21 cellular contexts compared by ENCODE assay signal in genomic region chr3:186683996-186684395, GRCh38. TPM values are rescaled to one million over a fixed set of nuclear protein-coding genes. Genes with fewer than 3 reads are reported as not detected.
A peak's percentile ranks its signal among the peaks of the same experiment; 100 is the strongest.
DNase-seq lines count a peak whose midpoint lies in the region; ATAC-seq and TF ChIP-seq lines count a peak whose summit lies in the region.
"Had no signal": no experiment of that assay in that cellular context is flagged by ENCODE, and none has a peak within 500 bp of the region (broad histone marks: within the 10 kb centered on the region; RNA-seq: fewer than 3 reads in every experiment).

No MANE protein-coding gene starts in this region.

- H2AK5ac ChIP-seq in mesendoderm (ENCODE audit: low read length): no peak overlapping the region

- H4K5ac ChIP-seq in mesendoderm (ENCODE audit: low read length): no peak overlapping the region

- no peak overlapping the region for H3K23ac ChIP-seq in mesendoderm (ENCODE audit: low read length)

- H3K4me3 ChIP-seq in GM23338: no peak overlapping the region
- no peak overlapping the region for H3K4me3 ChIP-seq in mesendoderm (ENCODE audit: low read length)
- H3K4me3 ChIP-seq in H7 (ENCODE audit: insufficient read depth, low read depth, low read length): no peak overlapping the region
- H3K4me3 ChIP-seq in left ventricle myocardium inferior: no peak overlapping the region
- H3K4me3 ChIP-seq: A549; BLaER1 treated with 17β-estradiol and CSF1 and Interleukin-3, amounts not matched to agents 10 nM and 100 nM; GM23248 had no signal

- H3K27ac Mint-ChIP-seq in GM23338 (no peak overlapping the region), WTC11 (no peak overlapping the region)
- H3K27ac Mint-ChIP-seq: CD14-positive monocyte; CD4-positive, alpha-beta T cell had no signal

- no peaks in the 10 kb centered on the region for H3K4me1 Mint-ChIP-seq in GM23338
- H3K4me1 Mint-ChIP-seq in WTC11: no peaks in the 10 kb centered on the region; the same call in 1 of the 2 replicates
- H3K4me1 Mint-ChIP-seq: CD14-positive monocyte had no signal

- no peak overlapping the region for H2BK5ac ChIP-seq in mesendoderm (ENCODE audit: low read length)

- no peak overlapping the region for H2BK120ac ChIP-seq in mesendoderm (ENCODE audit: low read depth, low read length)

- CTCF ChIA-PET in WTC11 (lab: Charles Lee): no interaction called here

- H3K56ac ChIP-seq in mesendoderm (ENCODE audit: low read length): no peak overlapping the region

- H3K4me3 Mint-ChIP-seq in GM23338 (no peak overlapping the region), WTC11 (no peak overlapping the region)
- H3K4me3 Mint-ChIP-seq: CD14-positive monocyte; CD4-positive, alpha-beta T cell; CD8-positive, alpha-beta memory T cell had no signal

- H3K27ac ChIP-seq in GM23338 (ENCODE audit: low read depth) (no peak overlapping the region), mesendoderm (ENCODE audit: low read depth, low read length) (no peak overlapping the region), left ventricle myocardium inferior (replicated peaks) (no peak overlapping the region)
- H3K27ac ChIP-seq: A549; BLaER1 treated with 17β-estradiol and CSF1 and Interleukin-3, amounts not matched to agents 10 nM and 100 nM; GM23248 had no signal

- H2AFZ ChIP-seq in GM23338: 0 out of 2 replicates have a peak overlapping the region, but pooled peaks have one; percentile 43
- H2AFZ ChIP-seq: GM23248 had no signal

- H3K18ac ChIP-seq in mesendoderm (ENCODE audit: low read length): no peak overlapping the region

- H3K79me2 ChIP-seq in GM23338 (replicated peaks; ENCODE audit: insufficient read depth): no peaks in the 10 kb centered on the region
- no peaks in the 10 kb centered on the region for H3K79me2 ChIP-seq in mesendoderm (ENCODE audit: control insufficient read depth, insufficient read depth, low read length)

- H4K8ac ChIP-seq in mesendoderm (ENCODE audit: low read depth, low read length): no peak overlapping the region

- DNase-seq in GM23338 (ENCODE audit: low spot score) (no peak), WTC11 (ENCODE audit: low spot score) (no peak), mesendoderm (peak; percentile 47), H7 (no peak), D341Med (ENCODE audit: low spot score) (no peak), left ventricle myocardium inferior (no peak)
- DNase-seq: 8988T; ACHN; AML-193; BE2C; CD4-positive, alpha-beta T cell; CD8-positive, alpha-beta memory T cell; DMS53; DMS79 treated with DMSO at 0.1 percent for 48 hours; GM23248; HCEC 1CT had no signal

- H3K36me3 ChIP-seq in GM23338 (ENCODE audit: insufficient read depth) (no peaks in the 10 kb centered on the region), mesendoderm (ENCODE audit: control insufficient read depth, insufficient read depth, low read length) (no peaks in the 10 kb centered on the region), H7 (replicated peaks; ENCODE audit: control insufficient read depth, insufficient read depth, low read length) (no peaks in the 10 kb centered on the region), left ventricle myocardium inferior (no peaks in the 10 kb centered on the region)
- H3K36me3 ChIP-seq: BE2C; BLaER1 treated with 17β-estradiol and CSF1 and Interleukin-3, amounts not matched to agents 10 nM and 100 nM had no signal

- WGBS in mesendoderm (ENCODE audit: extremely low coverage, insufficient coverage, low lambda C conversion rate): no CpG with 5 or more reads among the region's 4 CpGs

- peaks cover 5% of the 10 kb centered on the region for H3K27me3 Mint-ChIP-seq in GM23338 (ENCODE audit: insufficient read depth, low read depth, poor library complexity)
- H3K27me3 Mint-ChIP-seq in WTC11 (ENCODE audit: low read depth): peaks cover 13% of the 10 kb centered on the region

- no peaks in the 10 kb centered on the region for H3F3A ChIP-seq in GM23338 (replicated peaks; ENCODE audit: low read depth)

- H3K4me1 ChIP-seq in GM23338 (ENCODE audit: insufficient read depth) (no peaks in the 10 kb centered on the region), mesendoderm (ENCODE audit: control insufficient read depth, low read depth, low read length) (no peaks in the 10 kb centered on the region), left ventricle myocardium inferior (no peaks in the 10 kb centered on the region)
- H3K4me1 ChIP-seq: A549; BE2C; BLaER1 treated with 17β-estradiol and CSF1 and Interleukin-3, amounts not matched to agents 10 nM and 100 nM had no signal

- H3K9me3 ChIP-seq in left ventricle myocardium inferior (replicated peaks): no peaks in the 10 kb centered on the region
- H3K9me3 ChIP-seq: A549, BE2C had no signal

- H3K9me3 Mint-ChIP-seq in GM23338 (peaks cover 14% of the 10 kb centered on the region), WTC11 (peaks cover 43% of the 10 kb centered on the region)
- H3K9me3 Mint-ChIP-seq: CD4-positive, alpha-beta T cell had no signal

- H3K4ac ChIP-seq in mesendoderm (ENCODE audit: low read depth, low read length): no peak overlapping the region

- no peaks in the 10 kb centered on the region for H4K20me1 ChIP-seq in GM23338 (replicated peaks; ENCODE audit: insufficient read depth)
- H4K20me1 ChIP-seq: BLaER1 treated with 17β-estradiol and CSF1 and Interleukin-3, amounts not matched to agents 10 nM and 100 nM had no signal

- H3K27me3 ChIP-seq in GM23338 (ENCODE audit: insufficient read depth) (no peaks in the 10 kb centered on the region), mesendoderm (ENCODE audit: insufficient read depth, low read length, poor library complexity) (no peaks in the 10 kb centered on the region), H7 (ENCODE audit: control insufficient read depth, insufficient read depth, low read length) (no peaks in the 10 kb centered on the region), left ventricle myocardium inferior (ENCODE audit: low read depth) (peaks cover 33% of the 10 kb centered on the region)
- H3K27me3 ChIP-seq: BLaER1 treated with 17β-estradiol and CSF1 and Interleukin-3, amounts not matched to agents 10 nM and 100 nM had no signal

- no peak for TF ChIP-seq CTCF in GM23338 (conservative IDR thresholded peaks at IDR 0.05; ENCODE audit: low read depth in 2 of 2)
- no peak for TF ChIP-seq CTCF in WTC11 (IDR thresholded peaks at IDR 0.05)
- TF ChIP-seq CTCF in left ventricle myocardium inferior (IDR thresholded peaks at IDR 0.05; ENCODE audit: borderline replicate concordance): no peak

- no peaks in the 10 kb centered on the region for H3K79me1 ChIP-seq in mesendoderm (ENCODE audit: low read length)

- H3K9ac ChIP-seq in mesendoderm (ENCODE audit: low read length): no peak overlapping the region
- H3K9ac ChIP-seq: BLaER1 treated with 17β-estradiol and CSF1 and Interleukin-3, amounts not matched to agents 10 nM and 100 nM; GM23248 had no signal

- H3K36me3 Mint-ChIP-seq in GM23338 (ENCODE audit: low read depth) (peaks cover 8% of the 10 kb centered on the region; the same call in 2 of the 3 replicates), WTC11 (peaks cover 20% of the 10 kb centered on the region)
- H3K36me3 Mint-ChIP-seq: CD14-positive monocyte had no signal

- POLR2A ChIA-PET in WTC11 (lab: Charles Lee): no interaction called here

- H2BK15ac ChIP-seq in mesendoderm (replicated peaks; ENCODE audit: low read depth): no peak overlapping the region

- ATAC-seq in GM23338 (no peak), WTC11 (0 out of 2 replicates have a peak, but pooled peaks have one; percentile 22)
- ATAC-seq: A549 had no signal

- H3K4me2 ChIP-seq in GM23338 (no peak overlapping the region), mesendoderm (ENCODE audit: low read length) (no peak overlapping the region)
- H3K4me2 ChIP-seq: A549; BLaER1 treated with 17β-estradiol and CSF1 and Interleukin-3, amounts not matched to agents 10 nM and 100 nM had no signal

- intact Hi-C loops in left ventricle myocardium inferior (cut with micrococcal nuclease): no loop called here

- peaks cover 10% of the 10 kb centered on the region; the same call in 1 of the 2 replicates for H3K9me2 ChIP-seq in GM23338 (ENCODE audit: insufficient read depth)

TF ChIP-seq in GM23338, 12 proteins besides CTCF, POLR2A, EP300 and RAD21 (continues in another document):
- TF ChIP-seq JUNB (IDR thresholded peaks at IDR 0.05; ENCODE audit: unreplicated experiment) (no peak), POLR2AphosphoS5 (IDR thresholded peaks at IDR 0.05; ENCODE audit: low read depth) (no peak), NANOG (IDR thresholded peaks at IDR 0.05; ENCODE audit: borderline replicate concordance) (no peak), STAT1 (IDR thresholded peaks at IDR 0.05; ENCODE audit: unreplicated experiment) (no peak), EZH2 (IDR thresholded peaks at IDR 0.05; ENCODE audit: low read depth, unreplicated experiment) (no peak), ZNF114 (CRISPR knock-in tag; IDR thresholded peaks at IDR 0.05) (no peak)

RNA-seq across cellular contexts. Expression of gene HRG, which starts 18.2 kb away (rescaled TPM):
- total RNA-seq in GM23338 (2014; rRNA removed; shearing (Covaris generic)): not detected in 2 replicates
- polyA plus RNA-seq in GM23338 (2016; fragmentation: Nextera tagmentation; extraction: Ambion mirVana): not detected in 2 replicates
- total RNA-seq in WTC11 (2021): 0.11 to 0.24 TPM (median 0.11 TPM) in 3 replicates
- polyA plus RNA-seq in mesendoderm (2013, experiment 1 of 2): 0.22 TPM
- 0.21 TPM for polyA plus RNA-seq in mesendoderm (2013, experiment 2 of 2)
- 0.14 TPM in 1 of 2 replicates, not detected in the other for total RNA-seq in H7 (2014; rRNA removed; shearing (Covaris generic))
- not detected for total RNA-seq in left ventricle myocardium inferior
- total RNA-seq: CD4-positive, alpha-beta T cell; CD8-positive, alpha-beta memory T cell; Daoy; GM23248; H4 had no signal
- polyA plus RNA-seq: A549; CD14-positive monocyte; CD8-positive, alpha-beta memory T cell; GM23248 had no signal

RNA-seq across cellular contexts. Expression of gene KNG1, which starts 33.2 kb away (rescaled TPM):
- 0.49 TPM in 1 of 2 replicates, not detected in the other for total RNA-seq in GM23338 (2014; rRNA removed; shearing (Covaris generic))
- 0.09 TPM in 1 of 2 replicates, not detected in the other for polyA plus RNA-seq in GM23338 (2016; fragmentation: Nextera tagmentation; extraction: Ambion mirVana)
- total RNA-seq in WTC11 (2021) (0.13 to 0.44 TPM (median 0.34 TPM) in 3 replicates), left ventricle myocardium inferior (0.14 TPM)
- 0.04 TPM for polyA plus RNA-seq in mesendoderm (2013, experiment 1 of 2)
- 0.04 TPM for polyA plus RNA-seq in mesendoderm (2013, experiment 2 of 2)
- total RNA-seq in H7 (2014; rRNA removed; shearing (Covaris generic)): not detected in 2 replicates
- total RNA-seq: CD4-positive, alpha-beta T cell; CD8-positive, alpha-beta memory T cell; Daoy; GM23248; H4 had no signal
- polyA plus RNA-seq: CD14-positive monocyte; CD8-positive, alpha-beta memory T cell; GM23248 had no signal

RNA-seq across cellular contexts. Expression of gene FETUB, which starts 43.8 kb away (rescaled TPM):
- not detected in 2 replicates for total RNA-seq in GM23338 (2014; rRNA removed; shearing (Covaris generic))
- polyA plus RNA-seq in GM23338 (2016; fragmentation: Nextera tagmentation; extraction: Ambion mirVana): 0.26 TPM in 1 of 2 replicates, not detected in the other
- total RNA-seq in WTC11 (2021) (not detected in 3 replicates), left ventricle myocardium inferior (not detected)
- not detected for polyA plus RNA-seq in mesendoderm (2013, experiment 1 of 2)
- polyA plus RNA-seq in mesendoderm (2013, experiment 2 of 2): not detected
- total RNA-seq in H7 (2014; rRNA removed; shearing (Covaris generic)): not detected in 2 replicates
- total RNA-seq: CD4-positive, alpha-beta T cell; CD8-positive, alpha-beta memory T cell; Daoy; GM23248; H4 had no signal
- polyA plus RNA-seq: CD14-positive monocyte; CD8-positive, alpha-beta memory T cell; GM23248 had no signal
